18 cellular contexts compared by ENCODE assay signal in the genomic region with DNA sequence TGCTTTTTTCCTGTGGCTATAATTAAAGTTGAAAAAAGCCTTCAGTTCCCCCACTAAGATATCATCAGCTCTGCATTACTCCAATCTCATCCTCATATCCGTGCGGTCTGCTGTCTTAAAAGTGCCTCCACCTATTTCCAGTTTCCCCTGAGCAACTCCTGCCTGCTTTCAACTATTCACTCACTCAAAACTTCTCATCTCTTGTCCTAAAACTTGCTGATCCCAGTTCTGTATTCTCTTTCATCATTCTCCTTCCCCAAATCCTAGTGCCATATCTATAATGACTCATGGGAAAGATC. TPM values are rescaled to one million over a fixed set of nuclear protein-coding genes. Genes with fewer than 3 reads are reported as not detected.
A peak's percentile ranks its signal among the peaks of the same experiment; 100 is the strongest.
DNase-seq lines count a peak whose midpoint lies in the region; ATAC-seq and TF ChIP-seq lines count a peak whose summit lies in the region.
"Had no signal": no experiment of that assay in that cellular context is flagged by ENCODE, and none has a peak within 500 bp of the region (broad histone marks: within the 10 kb centered on the region; RNA-seq: fewer than 3 reads in every experiment).

No MANE protein-coding gene starts in this region.

- peak overlapping the region; percentile 89 for H3K9ac ChIP-seq in mesenchymal stem cell (ENCODE audit: low read length)

- H3K36me3 ChIP-seq in CD4-positive, alpha-beta memory T cell (ENCODE audit: insufficient read depth, low read length), result no peaks in the 10 kb centered on the region
- H3K36me3 ChIP-seq in HEK293 (ENCODE audit: control insufficient read depth in 2 of 2, insufficient read depth in 1 of 2, low read length in 2 of 2), result no peaks in the 10 kb centered on the region
- peaks cover 3 to 25% of the 10 kb centered on the region in 2 experiments for H3K36me3 ChIP-seq in mesenchymal stem cell (ENCODE audit: control insufficient read depth in 1 of 2, insufficient read depth in 2 of 2, low read depth in 1 of 2, low read length in 2 of 2)

- H3K27me3 Mint-ChIP-seq in CD4-positive, alpha-beta memory T cell, result no peaks in the 10 kb centered on the region
- no peaks in the 10 kb centered on the region for H3K27me3 Mint-ChIP-seq in activated naive CD8-positive, alpha-beta T cell
- H3K27me3 Mint-ChIP-seq: activated naive CD8-positive, alpha-beta T cell treated with anti-CD3 and anti-CD28 coated beads, Interleukin-2, amount 10 ng/mL, durations not matched to agents 7 days and 5 days had no signal

- H4K91ac ChIP-seq in mesenchymal stem cell (ENCODE audit: low read length), result no peak overlapping the region

- H3K36me3 Mint-ChIP-seq in CD4-positive, alpha-beta memory T cell, result peaks cover 23 to 38% of the 10 kb centered on the region in 2 donors
- peaks cover 20% of the 10 kb centered on the region for H3K36me3 Mint-ChIP-seq in activated naive CD8-positive, alpha-beta T cell

- H2BK15ac ChIP-seq in mesenchymal stem cell (ENCODE audit: low read depth, poor library complexity, severe bottlenecking), result no peak overlapping the region

- no peak overlapping the region for H3K14ac ChIP-seq in mesenchymal stem cell (ENCODE audit: low read length in 2 of 2)

- H3K4me1 ChIP-seq in CD4-positive, alpha-beta memory T cell (ENCODE audit: insufficient read depth, low read length), result peaks cover 6% of the 10 kb centered on the region
- H3K4me1 ChIP-seq in HEK293 (ENCODE audit: control insufficient read depth, insufficient read depth, low read length) (peaks cover 4% of the 10 kb centered on the region; the same call in 1 of the 2 replicates), mesenchymal stem cell (ENCODE audit: control insufficient read depth, insufficient read depth, low read depth, low read length) (no peaks in the 10 kb centered on the region)

- POLR2A ChIA-PET in CD4-positive, alpha-beta memory T cell (lab: Charles Lee; ENCODE audit: partially characterized antibody), result no interaction called here
- POLR2A ChIA-PET in HEK293 (lab: Yijun Ruan, JAX), result no interaction called here

- 49% methylated on average over 2 of the region's 2 CpGs for WGBS in mesenchymal stem cell

- peaks cover 27% of the 10 kb centered on the region for H3K79me1 ChIP-seq in mesenchymal stem cell (replicated peaks; ENCODE audit: low read length, poor library complexity, severe bottlenecking)

- H3K4ac ChIP-seq in mesenchymal stem cell (ENCODE audit: low read depth in 1 of 2, low read length in 2 of 2), result no peak overlapping the region

- H2BK12ac ChIP-seq in mesenchymal stem cell (ENCODE audit: low read length in 2 of 2), result no peak overlapping the region

- H3K4me1 Mint-ChIP-seq in CD4-positive, alpha-beta memory T cell, result peaks cover 23 to 39% (median 34%) of the 10 kb centered on the region in 4 donors
- peaks cover 36% of the 10 kb centered on the region for H3K4me1 Mint-ChIP-seq in activated naive CD8-positive, alpha-beta T cell (ENCODE audit: low read depth)

- no peak for DNase-seq in CD4-positive, alpha-beta memory T cell
- DNase-seq in mesenchymal stem cell (peak; percentile 51), NCI-H2227 (lab: John Stamatoyannopoulos, UW; ENCODE audit: unreplicated experiment) (no peak), posterior cingulate gyrus (no peak)
- DNase-seq: activated CD8-positive, alpha-beta memory T cell treated with anti-CD3 and anti-CD28 coated beads for 24 hours; activated naive CD8-positive, alpha-beta T cell treated with anti-CD3 and anti-CD28 coated beads, Interleukin-2, amount 10 ng/mL, durations not matched to agents 7 days and 5 days; DND-41; H9; head of caudate nucleus; islet precursor cell; KBM-7; NCI-H1092 treated with DMSO at 0.1 percent for 48 hours; NCI-H2171; right cardiac atrium; stimulated activated CD4-positive, alpha-beta T cell treated with anti-CD3 and anti-CD28 coated beads, Interleukin-4, amount 100 ng/mL, for 4 hours had no signal

- no peak overlapping the region for H4K8ac ChIP-seq in mesenchymal stem cell (ENCODE audit: low read length)

- no peak for TF ChIP-seq CTCF in HEK293 (tag by site-specific recombination; IDR thresholded peaks at IDR 0.05)

- CTCF ChIA-PET in CD4-positive, alpha-beta memory T cell (lab: Charles Lee; ENCODE audit: partially characterized antibody), result no interaction called here
- CTCF ChIA-PET in HEK293 (lab: Yijun Ruan, JAX), result interaction anchor here (0.7 to 1.5 kb wide), 2 partner anchors 10 to 77 kb away, joined by 3 read pairs; no protein-coding TSS in a partner anchor

- no peak overlapping the region for H2AK5ac ChIP-seq in mesenchymal stem cell (ENCODE audit: low read length, severe bottlenecking)

- no peak overlapping the region for H3K18ac ChIP-seq in mesenchymal stem cell (ENCODE audit: low read depth in 1 of 2, low read length in 2 of 2)

- H2BK120ac ChIP-seq in mesenchymal stem cell (ENCODE audit: low read depth, low read length), result no peak overlapping the region

- H3K27me3 ChIP-seq in CD4-positive, alpha-beta memory T cell (ENCODE audit: insufficient read depth, low read length), result no peaks in the 10 kb centered on the region
- H3K27me3 ChIP-seq in mesenchymal stem cell (ENCODE audit: control insufficient read depth in 1 of 2, insufficient read depth in 1 of 2, low read length in 2 of 2), result no peaks in the 10 kb centered on the region

- no peak overlapping the region for H3K4me3 ChIP-seq in CD4-positive, alpha-beta memory T cell (ENCODE audit: low read length in 2 of 2)
- H3K4me3 ChIP-seq in HEK293 (ENCODE audit: low read depth, low read length), result no peak overlapping the region
- no peak overlapping the region for H3K4me3 ChIP-seq in mesenchymal stem cell (ENCODE audit: insufficient read depth in 1 of 2, low read depth in 1 of 2, low read length in 2 of 2)

- H3K9me3 ChIP-seq in CD4-positive, alpha-beta memory T cell (ENCODE audit: control insufficient read depth in 1 of 2, low read length in 2 of 2), result no peaks in the 10 kb centered on the region
- H3K9me3 ChIP-seq in HEK293 (ENCODE audit: control insufficient read depth, insufficient read depth, low read depth, low read length) (no peaks in the 10 kb centered on the region), mesenchymal stem cell (ENCODE audit: control insufficient read depth, low read length) (no peaks in the 10 kb centered on the region)

- intact Hi-C loops in CD4-positive, alpha-beta memory T cell (cut with micrococcal nuclease), result no loop called here
- intact Hi-C loops in posterior cingulate gyrus (cut with DNase I), result no loop called here

- H3K9me3 Mint-ChIP-seq in CD4-positive, alpha-beta memory T cell, result no peaks in the 10 kb centered on the region
- no peaks in the 10 kb centered on the region for H3K9me3 Mint-ChIP-seq in activated naive CD8-positive, alpha-beta T cell (ENCODE audit: low read depth)
- H3K9me3 Mint-ChIP-seq: activated naive CD8-positive, alpha-beta T cell treated with anti-CD3 and anti-CD28 coated beads, Interleukin-2, amount 10 ng/mL, durations not matched to agents 7 days and 5 days; H9 had no signal

- no peak for ATAC-seq in GM18858 (IDR thresholded peaks at IDR 0.05; ENCODE audit: unreplicated experiment)

- no peak overlapping the region for H3K23ac ChIP-seq in mesenchymal stem cell (ENCODE audit: low read length in 2 of 2)

- H3K27ac ChIP-seq in CD4-positive, alpha-beta memory T cell (ENCODE audit: low read depth, low read length), result no peak overlapping the region
- H3K27ac ChIP-seq in HEK293 (ENCODE audit: extremely low read depth, low read depth, low read length) (no peak overlapping the region; the same call in 1 of the 2 replicates), mesenchymal stem cell (ENCODE audit: low read length, poor library complexity, severe bottlenecking) (peak overlapping the region; percentile 58)

- peak overlapping the region in 6 of 7 donors; percentile 3 to 53 (median 10) for H3K27ac Mint-ChIP-seq in CD4-positive, alpha-beta memory T cell
- peak overlapping the region; percentile 88 for H3K27ac Mint-ChIP-seq in activated naive CD8-positive, alpha-beta T cell
- H3K27ac Mint-ChIP-seq: activated naive CD8-positive, alpha-beta T cell treated with anti-CD3 and anti-CD28 coated beads, Interleukin-2, amount 10 ng/mL, durations not matched to agents 7 days and 5 days had no signal

- H3K4me2 ChIP-seq in mesenchymal stem cell (ENCODE audit: low read length, poor library complexity, severe bottlenecking), result no peak overlapping the region

- H3K4me3 Mint-ChIP-seq in CD4-positive, alpha-beta memory T cell, result no peak overlapping the region
- peak overlapping the region; percentile 41 for H3K4me3 Mint-ChIP-seq in activated naive CD8-positive, alpha-beta T cell
- H3K4me3 Mint-ChIP-seq: activated naive CD8-positive, alpha-beta T cell treated with anti-CD3 and anti-CD28 coated beads, Interleukin-2, amount 10 ng/mL, durations not matched to agents 7 days and 5 days; H9 had no signal

- H2AFZ ChIP-seq in mesenchymal stem cell (ENCODE audit: low read depth, low read length), result no peak overlapping the region

- H2BK5ac ChIP-seq in mesenchymal stem cell (ENCODE audit: low read depth, low read length, poor library complexity, severe bottlenecking), result no peak overlapping the region

TF ChIP-seq in HEK293, 187 proteins besides CTCF, POLR2A, EP300 and RAD21:
- 0 out of 2 replicates have a peak, but pooled peaks have one; percentile 12 for TF ChIP-seq ZEB2 (tag by site-specific recombination; IDR thresholded peaks at IDR 0.05)
- TF ChIP-seq MYNN (tag by site-specific recombination; IDR thresholded peaks at IDR 0.05; ENCODE audit: borderline replicate concordance), result no peak
- no peak for TF ChIP-seq SP2 (tag by site-specific recombination; IDR thresholded peaks at IDR 0.05)
- no peak for TF ChIP-seq ZFHX2 (tag by site-specific recombination; conservative IDR thresholded peaks at IDR 0.05)
- TF ChIP-seq ZSCAN30 (tag by site-specific recombination; IDR thresholded peaks at IDR 0.05), result no peak
- TF ChIP-seq HOXD13 (CRISPR knock-in tag; IDR thresholded peaks at IDR 0.05; ENCODE audit: borderline replicate concordance), result no peak
- TF ChIP-seq MZF1 (tag by site-specific recombination; IDR thresholded peaks at IDR 0.05; ENCODE audit: borderline replicate concordance), result no peak

RNA-seq across cellular contexts. Expression of gene ACVR1, which starts 20.0 kb away (rescaled TPM):
- total RNA-seq in CD4-positive, alpha-beta memory T cell, result 10 to 100 TPM; 26.9 to 31.9 TPM
- 10 to 100 TPM; 16.1 to 23.3 TPM for polyA plus RNA-seq in CD4-positive, alpha-beta memory T cell
- polyA plus RNA-seq in mesenchymal stem cell (2013, experiment 1 of 2), result 29.5 TPM
- 30.9 TPM for polyA plus RNA-seq in mesenchymal stem cell (2013, experiment 2 of 2)
